Comparison of ENCODE assay signal across 8 cellular contexts in the genomic region with DNA sequence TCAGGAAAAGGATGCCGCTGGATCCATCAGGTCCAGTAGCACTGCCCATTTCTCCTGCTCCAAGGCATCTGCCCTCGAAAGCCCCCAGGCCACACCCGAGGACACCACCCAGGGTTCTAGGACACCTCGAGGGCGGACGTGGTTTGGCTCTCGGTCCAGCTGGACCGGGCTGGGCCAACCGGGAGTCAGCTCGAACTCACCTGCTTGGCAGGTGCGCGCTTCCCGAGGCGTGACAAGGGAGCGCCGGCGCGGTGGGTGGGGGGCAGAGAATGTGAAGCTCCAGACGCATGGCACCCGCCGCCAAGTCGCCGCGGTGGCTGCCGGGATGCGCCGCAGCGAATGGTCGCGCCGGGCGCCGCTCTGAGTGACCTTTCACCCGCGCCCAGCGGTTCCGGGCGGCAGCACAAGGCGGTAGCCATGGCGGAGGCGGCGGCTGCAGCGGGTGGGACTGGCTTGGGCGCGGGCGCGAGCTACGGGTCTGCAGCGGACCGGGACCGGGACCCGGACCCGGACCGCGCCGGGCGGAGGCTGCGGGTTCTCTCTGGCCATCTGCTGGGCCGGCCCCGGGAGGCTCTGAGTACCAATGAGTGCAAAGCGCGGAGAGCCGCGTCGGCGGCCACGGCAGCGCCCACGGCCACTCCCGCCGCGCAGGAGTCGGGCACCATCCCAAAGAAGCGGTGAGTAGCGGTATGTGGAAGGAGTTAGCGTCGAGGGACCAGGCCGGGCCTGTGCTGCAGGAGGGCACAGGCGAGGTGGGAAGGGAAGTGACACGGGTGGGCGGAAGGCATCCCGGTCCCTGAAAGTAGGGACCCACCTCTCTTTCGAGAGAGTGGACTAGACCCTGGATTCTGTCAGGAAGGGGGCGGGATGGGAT. TPM values are rescaled to one million over a fixed set of nuclear protein-coding genes. Genes with fewer than 3 reads are reported as not detected.
DNase-seq lines count a peak whose midpoint lies in the region; ATAC-seq and TF ChIP-seq lines count a peak whose summit lies in the region.

A gene (plus strand): TSS at position 401 of the 874 bp plus-strand sequence. CDS start 17 bp downstream, at position 418.

- ATAC-seq in GM21737 (IDR thresholded peaks at IDR 0.05; ENCODE audit: unreplicated experiment) (peak; percentile 91), omental fat pad (ENCODE audit: low FRiP score) (peak; percentile 94)

- H3K4me1 ChIP-seq in SJSA1 (replicated peaks): peaks cover 40% of the 10 kb centered on the region

- H3K36me3 ChIP-seq in SJSA1: peaks cover 16% of the 10 kb centered on the region

- H3K27ac ChIP-seq in SJSA1: peak within 1 kb of the TSS; percentile 73
- H3K27ac ChIP-seq in temporal lobe (ENCODE audit: low read depth, low read length): no peak within 1 kb of the TSS

- no peaks in the 10 kb centered on the region for H3K9me3 ChIP-seq in SJSA1 (replicated peaks)

- TF ChIP-seq CTCF in omental fat pad (IDR thresholded peaks at IDR 0.05): no peak

- no peaks in the 10 kb centered on the region for H3K27me3 ChIP-seq in SJSA1 (replicated peaks)

- DNase-seq in Daoy (ENCODE audit: low read depth): peak; percentile 84
- DNase-seq in KG1 (lab: John Stamatoyannopoulos, UW): peak; percentile 36
- peak; percentile 73 for DNase-seq in SJSA1 (ENCODE audit: low read depth in 1 of 2, low spot score in 2 of 2)
- DNase-seq in activated naive CD4-positive, alpha-beta T cell (lab: John Stamatoyannopoulos, UW): peak; percentile 33 to 67 (median 43)
- peak; percentile 70 for DNase-seq in globus pallidus (ENCODE audit: low spot score)
- DNase-seq in omental fat pad (ENCODE audit: low spot score): peak; percentile 42

- peak within 1 kb of the TSS; percentile 92 for H3K4me3 ChIP-seq in SJSA1

RNA-seq across cellular contexts. Expression of the gene that starts here (rescaled TPM):
- total RNA-seq in Daoy (2014; rRNA removed; shearing (Covaris generic)): 117 and 142 TPM in 2 replicates
- total RNA-seq in SJSA1 (2014; rRNA removed; shearing (Covaris generic)): 112 and 124 TPM in 2 replicates
- 10 to 100 TPM; 21.6 to 33.0 (median 29.0) TPM for total RNA-seq in omental fat pad
- 40.6 TPM for total RNA-seq in temporal lobe
